In genomic region chr1:48692235-48692634, GRCh38 we compare ENCODE assay signal across 26 cellular contexts.
"Had no signal": no experiment of that assay in that cellular context is flagged by ENCODE, and none has a peak within 500 bp of the region (broad histone marks: within the 10 kb centered on the region; RNA-seq: fewer than 3 reads in every experiment).

No MANE protein-coding gene starts in this region.

- H3K4me1 Mint-ChIP-seq: activated naive CD8-positive, alpha-beta T cell treated with anti-CD3 and anti-CD28 coated beads, Interleukin-2, amount 50 U/mL, for 24 hours; naive thymus-derived CD8-positive, alpha-beta T cell had no signal

- H3K4me3 Mint-ChIP-seq: activated CD8-positive, alpha-beta T cell treated with anti-CD3 and anti-CD28 coated beads, Interleukin-2, amount 10 ng/mL, durations not matched to agents 7 days and 5 days; activated naive CD8-positive, alpha-beta T cell treated with anti-CD3 and anti-CD28 coated beads, Interleukin-2, amount 50 U/mL, for 24 hours; activated T-helper 1 cell treated with anti-CD3 and anti-CD28 coated beads, Interleukin-12 subunit alpha, Interleukin-12 subunit beta, Interleukin-2, Interleukin-4 antibody, amounts not matched to agents 30 ng/mL and 10 ng/mL and 1 ng/mL, durations not matched to agents 14 hours and 24 hours and 36 hours; brain; endodermal cell; naive thymus-derived CD8-positive, alpha-beta T cell; neural progenitor cell; type B pancreatic cell had no signal

- H3K9ac ChIP-seq: neural progenitor cell had no signal

- H3K4me1 ChIP-seq: colonic mucosa, gastroesophageal sphincter, heart left ventricle, lower lobe of right lung, neural progenitor cell, right atrium auricular region, testis, vagina had no signal

- H3K27ac ChIP-seq: colonic mucosa, epithelial cell of prostate, gastroesophageal sphincter, heart left ventricle, lower lobe of right lung, neural progenitor cell, right atrium auricular region, spleen, testis, vagina had no signal

- ATAC-seq: activated CD8-positive, alpha-beta T cell treated with anti-CD3 and anti-CD28 coated beads, Interleukin-2, amount 10 ng/mL, durations not matched to agents 7 days and 5 days; gastroesophageal sphincter; heart left ventricle; left lobe of liver; lower lobe of right lung; naive thymus-derived CD8-positive, alpha-beta T cell had no signal

- H3K9me3 ChIP-seq: colonic mucosa, gastroesophageal sphincter, heart left ventricle, lower lobe of right lung, right atrium auricular region, spleen, testis, vagina had no signal

- H3K4me2 ChIP-seq: neural progenitor cell had no signal

- H3K27ac Mint-ChIP-seq: activated CD8-positive, alpha-beta T cell treated with anti-CD3 and anti-CD28 coated beads, Interleukin-2, amount 10 ng/mL, durations not matched to agents 7 days and 5 days; activated naive CD8-positive, alpha-beta T cell treated with anti-CD3 and anti-CD28 coated beads, Interleukin-2, amount 50 U/mL, for 24 hours; activated T-helper 1 cell treated with anti-CD3 and anti-CD28 coated beads, Interleukin-12 subunit alpha, Interleukin-12 subunit beta, Interleukin-2, Interleukin-4 antibody, amounts not matched to agents 30 ng/mL and 10 ng/mL and 1 ng/mL, durations not matched to agents 14 hours and 24 hours and 36 hours; endodermal cell; naive thymus-derived CD8-positive, alpha-beta T cell; neural progenitor cell; progenitor cell of endocrine pancreas had no signal

- H3K4me3 ChIP-seq: colonic mucosa, gastroesophageal sphincter, heart left ventricle, lower lobe of right lung, neural progenitor cell, right atrium auricular region, spleen, testis, vagina had no signal

- H3K36me3 ChIP-seq: colonic mucosa, gastroesophageal sphincter, heart left ventricle, lower lobe of right lung, neural progenitor cell, right atrium auricular region, spleen, vagina had no signal

- H2AFZ ChIP-seq: neural progenitor cell had no signal

- H3K36me3 Mint-ChIP-seq: brain; naive thymus-derived CD8-positive, alpha-beta T cell; neural progenitor cell; type B pancreatic cell had no signal

- DNase-seq: activated CD4-positive, alpha-beta T cell treated with anti-CD3 and anti-CD28 coated beads for 1 hour; activated CD4-positive, alpha-beta T cell treated with anti-CD3 and anti-CD28 coated beads, Interleukin-2, amount 50 U/mL, for 1 hour; activated CD8-positive, alpha-beta T cell treated with anti-CD3 and anti-CD28 coated beads, Interleukin-2, amount 10 ng/mL, durations not matched to agents 7 days and 5 days; activated gamma-delta T cell; activated naive CD4-positive, alpha-beta T cell treated with anti-CD3 and anti-CD28 coated beads, Interleukin-2, amount 50 U/mL, for 16 hours; activated naive CD8-positive, alpha-beta T cell treated with anti-CD3 and anti-CD28 coated beads, Interleukin-2, amount 50 U/mL, for 24 hours; colonic mucosa; endodermal cell; heart left ventricle; islet precursor cell; lower lobe of right lung; naive thymus-derived CD8-positive, alpha-beta T cell; spleen; stimulated activated CD4-positive, alpha-beta T cell treated with anti-CD3 and anti-CD28 coated beads, Interleukin-4, amount 100 ng/mL, for 1 hour; stimulated activated naive CD4-positive, alpha-beta T cell; testis had no signal

- H3K9me3 Mint-ChIP-seq: activated naive CD8-positive, alpha-beta T cell treated with anti-CD3 and anti-CD28 coated beads, Interleukin-2, amount 50 U/mL, for 24 hours; activated T-helper 1 cell treated with anti-CD3 and anti-CD28 coated beads, Interleukin-12 subunit alpha, Interleukin-12 subunit beta, Interleukin-2, Interleukin-4 antibody, amounts not matched to agents 30 ng/mL and 10 ng/mL and 1 ng/mL, durations not matched to agents 14 hours and 24 hours and 36 hours; brain; endodermal cell; naive thymus-derived CD8-positive, alpha-beta T cell; neural progenitor cell; type B pancreatic cell had no signal

- H3K27me3 ChIP-seq: colonic mucosa, neural progenitor cell, right atrium auricular region, testis, vagina had no signal
